ENCODE assay signal across 8 cellular contexts in genomic region chr9:928363-929042, GRCh38. TPM values are rescaled to one million over a fixed set of nuclear protein-coding genes. Genes with fewer than 3 reads are reported as not detected.
DNase-seq lines count a peak whose midpoint lies in the region; ATAC-seq and TF ChIP-seq lines count a peak whose summit lies in the region.

No MANE protein-coding gene starts in this region.

- no peaks in the 10 kb centered on the region for H3K36me3 ChIP-seq in hepatocyte (replicated peaks; ENCODE audit: insufficient read depth, low read depth)

- H3K27ac ChIP-seq in hepatocyte, result no peak overlapping the region

- H3K27me3 ChIP-seq in hepatocyte, result no peaks in the 10 kb centered on the region

- peak; percentile 49 for TF ChIP-seq CTCF in hepatocyte (IDR thresholded peaks at IDR 0.05; ENCODE audit: poor library complexity)

- H2AFZ ChIP-seq in hepatocyte, result no peak overlapping the region

- H3K4me3 ChIP-seq in hepatocyte, result no peak overlapping the region

- no peaks in the 10 kb centered on the region for H3K9me3 ChIP-seq in hepatocyte (ENCODE audit: low read depth)

- no peaks in the 10 kb centered on the region for H3K79me2 ChIP-seq in hepatocyte

- DNase-seq in DMS 273 (lab: John Stamatoyannopoulos, UW; ENCODE audit: unreplicated experiment), result peak; percentile 45
- no peak for DNase-seq in DMS 273 treated with DMSO at 0.1 percent for 48 hours (lab: John Stamatoyannopoulos, UW)
- DNase-seq in NAMALWA (ENCODE audit: low spot score), result peak; percentile 66
- peak; percentile 60 for DNase-seq in hepatocyte (ENCODE audit: low spot score)
- no peak for DNase-seq in medulla oblongata (ENCODE audit: extremely low spot score)
- DNase-seq in NCI-H1436 treated with DMSO at 0.1 percent for 48 hours (lab: John Stamatoyannopoulos, UW), result no peak
- DNase-seq in stimulated activated CD4-positive, alpha-beta T cell treated with anti-CD3 and anti-CD28 coated beads, Interleukin-2, amount 100 ng/mL, for 24 hours, result no peak

- H3K4me2 ChIP-seq in hepatocyte, result no peak overlapping the region

- no peaks in the 10 kb centered on the region for H4K20me1 ChIP-seq in hepatocyte (ENCODE audit: insufficient read depth, poor library complexity, severe bottlenecking)

- peak; percentile 75 for ATAC-seq in GM21447 (IDR thresholded peaks at IDR 0.05; ENCODE audit: unreplicated experiment)

- no peaks in the 10 kb centered on the region for H3K9me2 ChIP-seq in hepatocyte (replicated peaks; ENCODE audit: insufficient read depth)

- 59% methylated on average over 6 of the region's 6 CpGs for WGBS in hepatocyte (ENCODE audit: low lambda C conversion rate, missing lambda C conversion rate)

- H3K4me1 ChIP-seq in hepatocyte (ENCODE audit: insufficient read depth), result no peaks in the 10 kb centered on the region

RNA-seq across cellular contexts. Expression of gene DMRT3, which starts 48.0 kb away (rescaled TPM):
- not detected in 2 replicates for total RNA-seq in hepatocyte
- polyA plus RNA-seq in hepatocyte, result 0.28 TPM in 1 of 2 replicates, not detected in the other

Comparison
In these comparisons a context has a peak if more than half of its experiments do, and no peak if none do; other contexts are left out.
1. DNase-seq: peak in DMS 273 (single experiment), NAMALWA (single experiment) and hepatocyte (single experiment); none in DMS 273 treated with DMSO at 0.1 percent for 48 hours (single experiment), medulla oblongata (single experiment), NCI-H1436 treated with DMSO at 0.1 percent for 48 hours (single experiment) and stimulated activated CD4-positive, alpha-beta T cell treated with anti-CD3 and anti-CD28 coated beads, Interleukin-2, amount 100 ng/mL, for 24 hours (0 of 2).